ENCODE assay signal across 23 cellular contexts in genomic region chr6:7747433-7747832, GRCh38.
"Had no signal": no experiment of that assay in that cellular context is flagged by ENCODE, and none has a peak within 500 bp of the region (broad histone marks: within the 10 kb centered on the region; RNA-seq: fewer than 3 reads in every experiment).

No MANE protein-coding gene starts in this region.

- H3K36me3 Mint-ChIP-seq: mesothelial cell of epicardium had no signal

- H3K4me1 Mint-ChIP-seq: mesothelial cell of epicardium had no signal

- DNase-seq: colonic mucosa; cortex of kidney; effector CD8-positive, alpha-beta T cell; effector memory CD8-positive, alpha-beta T cell; endodermal cell; foreskin keratinocyte; gastrocnemius medialis; glutamatergic neuron; head of caudate nucleus; heart right ventricle; hippocampal formation; left cardiac atrium; left lung; left ventricle myocardium superior; lower lobe of right lung; mesenchymal stem cell; mucosa of descending colon had no signal

- H3K4me3 ChIP-seq: colonic mucosa, esophagus muscularis mucosa, gastrocnemius medialis, heart right ventricle, left lung, lower lobe of right lung, mucosa of descending colon had no signal

- H3K27ac ChIP-seq: colonic mucosa, esophagus muscularis mucosa, foreskin keratinocyte, gastrocnemius medialis, heart right ventricle, left lung, lower lobe of right lung had no signal

- H3K4me3 Mint-ChIP-seq: dendritic cell treated with granulocyte-macrophage colony-stimulating factor and Interleukin-4, amounts not matched to agents 40 ng/mL and 50 ng/mL, for 4 days; effector memory CD8-positive, alpha-beta T cell; endodermal cell; mesothelial cell of epicardium had no signal

- H3K27me3 ChIP-seq: colonic mucosa, gastrocnemius medialis had no signal

- H3K9me3 Mint-ChIP-seq: dendritic cell treated with granulocyte-macrophage colony-stimulating factor and Interleukin-4, amounts not matched to agents 40 ng/mL and 50 ng/mL, for 4 days; effector memory CD8-positive, alpha-beta T cell; endodermal cell; mesothelial cell of epicardium had no signal

- H3K9me3 ChIP-seq: colonic mucosa, esophagus muscularis mucosa, gastrocnemius medialis, heart right ventricle, left lung, lower lobe of right lung, mucosa of descending colon had no signal

- H3K36me3 ChIP-seq: colonic mucosa, esophagus muscularis mucosa, gastrocnemius medialis, heart right ventricle, left lung, lower lobe of right lung had no signal

- H3K27ac Mint-ChIP-seq: dendritic cell treated with granulocyte-macrophage colony-stimulating factor and Interleukin-4, amounts not matched to agents 40 ng/mL and 50 ng/mL, for 4 days; effector memory CD8-positive, alpha-beta T cell; endodermal cell; mesothelial cell of epicardium had no signal

- H3K4me1 ChIP-seq: colonic mucosa, esophagus muscularis mucosa, foreskin keratinocyte, gastrocnemius medialis, heart right ventricle, left lung, lower lobe of right lung had no signal

- ATAC-seq: effector memory CD8-positive, alpha-beta T cell; foreskin keratinocyte; gastrocnemius medialis; heart right ventricle; left cardiac atrium; left lung; left ventricle myocardium superior; lower lobe of right lung; mucosa of descending colon had no signal

- FAIRE-seq: endometrium, islet of Langerhans, keratinocyte had no signal
